In the genomic region with DNA sequence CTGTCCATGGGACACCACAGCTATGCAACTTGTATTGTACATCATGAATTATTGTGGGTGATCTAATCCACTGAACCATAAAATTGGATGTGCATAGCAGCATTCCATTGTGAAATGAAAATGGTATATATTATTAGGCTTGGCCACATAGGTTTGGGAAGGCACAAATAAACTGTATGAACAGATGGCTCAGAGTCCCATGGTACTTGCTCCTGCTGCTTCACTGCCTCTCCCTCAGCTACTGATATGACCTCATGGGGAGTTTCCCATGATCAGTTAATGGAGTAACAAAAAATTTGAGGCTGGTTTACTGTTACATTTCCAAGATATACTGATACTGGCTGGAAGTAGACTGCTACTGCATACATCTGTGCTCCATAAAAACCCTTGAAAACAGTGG, we compare ENCODE assay signal across 11 cellular contexts.
DNase-seq lines count a peak whose midpoint lies in the region; ATAC-seq and TF ChIP-seq lines count a peak whose summit lies in the region.
"Had no signal": no experiment of that assay in that cellular context is flagged by ENCODE, and none has a peak within 500 bp of the region (broad histone marks: within the 10 kb centered on the region; RNA-seq: fewer than 3 reads in every experiment).

No MANE protein-coding gene starts in this region.

- TF ChIP-seq CTCF in GM13977 (IDR thresholded peaks at IDR 0.05; ENCODE audit: extremely low read depth, insufficient read depth, missing control alignments) = no peak

- H3K9me3 Mint-ChIP-seq in effector memory CD8-positive, alpha-beta T cell = peaks cover 3 to 8% of the 10 kb centered on the region in 2 donors

- no peak overlapping the region for H3K27ac Mint-ChIP-seq in effector memory CD8-positive, alpha-beta T cell

- H3K36me3 Mint-ChIP-seq in effector memory CD8-positive, alpha-beta T cell (ENCODE audit: insufficient read depth) = no peaks in the 10 kb centered on the region

- no peak overlapping the region for H3K4me3 Mint-ChIP-seq in effector memory CD8-positive, alpha-beta T cell

- in situ Hi-C loops in GM13977 (cut with MboI; ENCODE audit: low pct_unique_long_range_greater_than_20kb, low sequenced_read_pairs, unreplicated experiment) = no loop called here

- ATAC-seq in GM19395 (IDR thresholded peaks at IDR 0.05; ENCODE audit: unreplicated experiment) (peak; percentile 48), HG03045 (IDR thresholded peaks at IDR 0.05; ENCODE audit: unreplicated experiment) (peak; percentile 52)
- no peak for ATAC-seq in effector memory CD8-positive, alpha-beta T cell (replicated peaks)
- ATAC-seq: gastroesophageal sphincter, K562 had no signal

- DNase-seq in SW480 (ENCODE audit: low spot score) = peak; percentile 53
- DNase-seq in renal cortical epithelial cell (ENCODE audit: low read depth) = peak; percentile 41
- DNase-seq in activated gamma-delta T cell (lab: John Stamatoyannopoulos, UW) = no peak
- DNase-seq in central memory CD4-positive, alpha-beta T cell = no peak
- DNase-seq in GM13977 (ENCODE audit: low spot score) = no peak
- no peak for DNase-seq in effector memory CD8-positive, alpha-beta T cell
- DNase-seq: midbrain had no signal

- H3K4me1 Mint-ChIP-seq in effector memory CD8-positive, alpha-beta T cell (ENCODE audit: low read depth in 2 of 2) = no peaks in the 10 kb centered on the region

- no peaks in the 10 kb centered on the region for H3K27me3 Mint-ChIP-seq in effector memory CD8-positive, alpha-beta T cell

Comparison
In these comparisons a context has a peak if more than half of its experiments do, and no peak if none do; other contexts are left out.
1. DNase-seq: peak in SW480 (single experiment) and renal cortical epithelial cell (single experiment); none in activated gamma-delta T cell (single experiment), central memory CD4-positive, alpha-beta T cell (single experiment), GM13977 (single experiment) and effector memory CD8-positive, alpha-beta T cell (0 of 3).